In genomic region chr1:234631721-234632125, GRCh38 we compare ENCODE assay signal across 9 cellular contexts. TPM values are rescaled to one million over a fixed set of nuclear protein-coding genes. Genes with fewer than 3 reads are reported as not detected.
DNase-seq lines count a peak whose midpoint lies in the region; ATAC-seq, FAIRE-seq and TF ChIP-seq lines count a peak whose summit lies in the region.
"Had no signal": no experiment of that assay in that cellular context is flagged by ENCODE, and none has a peak within 500 bp of the region (broad histone marks: within the 10 kb centered on the region; RNA-seq: fewer than 3 reads in every experiment).

No MANE protein-coding gene starts in this region.

- TF ChIP-seq RAD21 in SK-N-SH (IDR thresholded peaks at IDR 0.05; ENCODE audit: low read length), result no peak

- 16% methylated on average over 1 of the region's 1 CpG for WGBS in SK-N-SH (ENCODE audit: low lambda C conversion rate)

- no peak overlapping the region for H3K4me3 ChIP-seq in SK-N-SH (ENCODE audit: low read depth in 2 of 2, low read length in 1 of 2)
- H3K4me3 ChIP-seq in fibroblast of the aortic adventitia (ENCODE audit: low read depth, low read length), result no peak overlapping the region

- peak in 1 of 2 experiments; percentile 71; a peak in 2 of 4 replicates for TF ChIP-seq EP300 in SK-N-SH (IDR thresholded peaks at IDR 0.05; ENCODE audit: borderline replicate concordance in 1 of 2, low read depth in 1 of 2, low read length in 1 of 2)

- H3K27ac ChIP-seq in SK-N-SH (ENCODE audit: low read depth in 2 of 2, low read length in 1 of 2), result peak overlapping the region; percentile 66 to 87; a peak in 3 of 4 replicates

- no peaks in the 10 kb centered on the region for H3K36me3 ChIP-seq in SK-N-SH (replicated peaks in 1 of 2; ENCODE audit: control insufficient read depth in 1 of 2, insufficient read depth in 2 of 2, low read length in 1 of 2)

- H3K27me3 ChIP-seq in SK-N-SH (ENCODE audit: insufficient read depth), result no peaks in the 10 kb centered on the region

- no peaks in the 10 kb centered on the region for H3K79me2 ChIP-seq in SK-N-SH (ENCODE audit: insufficient read depth)

- H4K20me1 ChIP-seq in SK-N-SH (ENCODE audit: insufficient read depth), result no peaks in the 10 kb centered on the region

- no peaks in the 10 kb centered on the region for H3K9me2 ChIP-seq in SK-N-SH

- H2AFZ ChIP-seq in SK-N-SH (ENCODE audit: low read depth), result peak overlapping the region; percentile 61; the same call in 1 of the 2 replicates

- peak overlapping the region; percentile 47 for H3K4me2 ChIP-seq in SK-N-SH

- no peak for FAIRE-seq in D721Med (lab: Jason Lieb, UNC)

- no peak for TF ChIP-seq CTCF in SK-N-SH (IDR thresholded peaks at IDR 0.05)
- no peak for TF ChIP-seq CTCF in fibroblast of the aortic adventitia (IDR thresholded peaks at IDR 0.05; ENCODE audit: insufficient read depth, low read length)
- TF ChIP-seq CTCF in D721Med (IDR thresholded peaks at IDR 0.05; ENCODE audit: insufficient read depth, missing control alignments), result no peak

- DNase-seq in GOT3 (lab: John Stamatoyannopoulos, UW), result peak; percentile 53
- no peak for DNase-seq in SK-N-SH
- peak; percentile 98 for DNase-seq in fibroblast of the aortic adventitia (ENCODE audit: low read depth)
- DNase-seq in renal cortical epithelial cell (ENCODE audit: low read depth), result peak; percentile 98
- no peak for DNase-seq in cerebellum (ENCODE audit: low spot score)
- no peak for DNase-seq in UCSD-AML1 (lab: John Stamatoyannopoulos, UW; ENCODE audit: unreplicated experiment)
- no peak for DNase-seq in D721Med (ENCODE audit: insufficient read length, low spot score)
- DNase-seq: NCI-H1694 had no signal

- H3K9ac ChIP-seq in SK-N-SH, result peak overlapping the region; percentile 43

- H3K4me1 ChIP-seq in SK-N-SH (ENCODE audit: control insufficient read depth in 1 of 2, insufficient read depth in 2 of 2, low read depth in 1 of 2, low read length in 1 of 2), result peaks cover 0 to 12% of the 10 kb centered on the region in 2 experiments; a peak in 1 of 4 replicates

- ATAC-seq in GM18907 (IDR thresholded peaks at IDR 0.05; ENCODE audit: unreplicated experiment), result no peak

- CTCF ChIA-PET in SK-N-SH (lab: Yijun Ruan, JAX), result no interaction called here

- peaks cover 21% of the 10 kb centered on the region for H3F3A ChIP-seq in SK-N-SH (replicated peaks; ENCODE audit: insufficient read depth)

- POLR2A ChIA-PET in SK-N-SH (lab: Yijun Ruan, JAX), result no interaction called here

- no peaks in the 10 kb centered on the region for H3K9me3 ChIP-seq in SK-N-SH

TF ChIP-seq in SK-N-SH, 30 proteins besides CTCF, POLR2A, EP300 and RAD21:
- TF ChIP-seq JUND (IDR thresholded peaks at IDR 0.05) (peak; percentile 76), ZBTB33 (IDR thresholded peaks at IDR 0.05; ENCODE audit: borderline replicate concordance, low read depth) (no peak), POLR2AphosphoS5 (IDR thresholded peaks at IDR 0.05; ENCODE audit: low read depth, low read length) (peak; percentile 28; the same call in 1 of the 2 replicates), TEAD4 (IDR thresholded peaks at IDR 0.05; ENCODE audit: borderline replicate concordance, insufficient read depth) (peak; percentile 74; the same call in 1 of the 2 replicates), NFIC (IDR thresholded peaks at IDR 0.05; ENCODE audit: borderline replicate concordance) (peak; percentile 49; the same call in 1 of the 2 replicates), TCF12 (IDR thresholded peaks at IDR 0.05) (peak; percentile 81), FOSL2 (IDR thresholded peaks at IDR 0.05; ENCODE audit: borderline replicate concordance, low read depth) (peak; percentile 69), RXRA (IDR thresholded peaks at IDR 0.05; ENCODE audit: borderline replicate concordance, low read depth) (peak; percentile 59; the same call in 1 of the 2 replicates), GABPA (IDR thresholded peaks at IDR 0.05; ENCODE audit: low read depth) (0 out of 2 replicates have a peak, but pooled peaks have one; percentile 5), MXI1 (IDR thresholded peaks at IDR 0.05; ENCODE audit: low read depth, low read length) (no peak), CHD2 (IDR thresholded peaks at IDR 0.05; ENCODE audit: low read length, partially characterized antibody) (no peak), FOXM1 (IDR thresholded peaks at IDR 0.05; ENCODE audit: low read depth) (0 out of 2 replicates have a peak, but pooled peaks have one; percentile 24)

RNA-seq across cellular contexts. Expression of gene IRF2BP2, which starts 21.7 kb away (rescaled TPM):
- 40.3 and 73.9 TPM in 2 replicates for polyA plus RNA-seq in SK-N-SH (2012; rRNA removed)
- 28.1 and 46.6 TPM in 2 replicates for polyA plus RNA-seq in SK-N-SH (2012; cell fraction: cytosol; rRNA removed)
- polyA plus RNA-seq in SK-N-SH (2012; cell fraction: nucleus; rRNA removed), result 73.9 and 167 TPM in 2 replicates
- 62.9 and 79.4 TPM in 2 replicates for total RNA-seq in fibroblast of the aortic adventitia (ENCODE audit: low replicate concordance)
- total RNA-seq in renal cortical epithelial cell, result 53.0 and 79.6 TPM in 2 replicates
- 96.2 TPM for total RNA-seq in cerebellum

Comparison
In these comparisons a context has a peak if more than half of its experiments do, and no peak if none do; other contexts are left out.
1. DNase-seq: peak in GOT3 (single experiment), fibroblast of the aortic adventitia (single experiment) and renal cortical epithelial cell (single experiment); none in SK-N-SH (single experiment), cerebellum (single experiment), UCSD-AML1 (single experiment) and D721Med (single experiment).